In the genomic region with DNA sequence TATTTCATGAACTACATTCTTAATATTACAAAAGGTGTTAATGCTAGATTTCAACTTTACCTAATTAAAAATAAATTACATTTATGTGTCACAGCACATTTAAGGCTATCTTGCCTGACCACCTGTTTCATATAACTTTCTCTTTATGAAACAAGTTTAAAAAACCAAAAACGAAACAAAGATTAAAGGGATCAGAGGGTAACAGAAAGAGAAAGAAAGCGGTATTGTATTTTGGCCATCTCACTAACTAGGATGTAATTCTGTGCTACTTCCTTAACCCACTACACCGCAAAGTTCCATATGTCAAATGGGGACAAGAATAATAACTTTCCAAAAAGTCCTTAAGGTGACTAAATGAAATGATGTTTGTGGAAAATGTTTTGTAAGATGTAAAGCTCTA, we compare ENCODE assay signal across 26 cellular contexts. TPM values are rescaled to one million over a fixed set of nuclear protein-coding genes. Genes with fewer than 3 reads are reported as not detected.
DNase-seq lines count a peak whose midpoint lies in the region; ATAC-seq, FAIRE-seq and TF ChIP-seq lines count a peak whose summit lies in the region.
"Had no signal": no experiment of that assay in that cellular context is flagged by ENCODE, and none has a peak within 500 bp of the region (broad histone marks: within the 10 kb centered on the region; RNA-seq: fewer than 3 reads in every experiment).

No MANE protein-coding gene starts in this region.

- no peak overlapping the region for H3K4me2 ChIP-seq in GM12878 (ENCODE audit: control insufficient read depth, insufficient read depth)
- H3K4me2 ChIP-seq: neural progenitor cell had no signal

- H3K36me3 Mint-ChIP-seq in endodermal cell (ENCODE audit: low read depth), result no peaks in the 10 kb centered on the region
- H3K36me3 Mint-ChIP-seq: activated naive CD4-positive, alpha-beta T cell treated with anti-CD3 and anti-CD28 coated beads, Interleukin-2, amount 50 U/mL, for 72 hours; CD14-positive monocyte; neural progenitor cell; stimulated activated naive B cell treated with anti-CD40 and anti-IgM and Interleukin-4, amounts not matched to agents 10 μg/mL and 1 μg/mL and 100 μg/mL, for 72 hours had no signal

- H3K9me3 ChIP-seq in GM12878 (replicated peaks; ENCODE audit: control insufficient read depth, insufficient read depth, low read length), result no peaks in the 10 kb centered on the region
- no peaks in the 10 kb centered on the region for H3K9me3 ChIP-seq in endodermal cell (ENCODE audit: control insufficient read depth, low read length)
- H3K9me3 ChIP-seq: lower lobe of right lung, testis had no signal

- FAIRE-seq in GM12878 (lab: Jason Lieb, UNC), result peak; percentile 23
- FAIRE-seq: G401.6, keratinocyte had no signal

- H3K79me2 ChIP-seq in GM12878 (ENCODE audit: control insufficient read depth, insufficient read depth, low read length), result no peaks in the 10 kb centered on the region

- CTCF ChIA-PET in GM12878 (lab: Yijun Ruan, JAX), result interaction anchor here (1.2 kb wide), 1 partner anchor 131 kb away, joined by 3 read pairs; no protein-coding TSS in a partner anchor

- no peaks in the 10 kb centered on the region for H3K4me1 Mint-ChIP-seq in endodermal cell
- H3K4me1 Mint-ChIP-seq: CD14-positive monocyte, neural progenitor cell had no signal

- H3K27ac ChIP-seq in GM12878 (ENCODE audit: control insufficient read depth, insufficient read depth), result no peak overlapping the region
- no peak overlapping the region for H3K27ac ChIP-seq in endodermal cell (ENCODE audit: low read depth, low read length)
- H3K27ac ChIP-seq: foreskin keratinocyte, lower lobe of right lung, neural progenitor cell, testis had no signal

- H3K4me3 ChIP-seq in GM12878 (no peak overlapping the region), endodermal cell (ENCODE audit: low read length) (no peak overlapping the region)
- H3K4me3 ChIP-seq: lower lobe of right lung, neural progenitor cell, testis had no signal

- RAD21 ChIA-PET in GM12878 (lab: Charles Lee; ENCODE audit: unreplicated experiment), result no interaction called here

- no peak for TF ChIP-seq EP300 in GM12878 (IDR thresholded peaks at IDR 0.05; ENCODE audit: borderline replicate concordance in 1 of 2, control insufficient read depth in 1 of 2, low read depth in 2 of 2, low read length in 2 of 2)

- no peaks in the 10 kb centered on the region for H3K9me3 Mint-ChIP-seq in endodermal cell
- H3K9me3 Mint-ChIP-seq: activated naive CD4-positive, alpha-beta T cell treated with anti-CD3 and anti-CD28 coated beads, Interleukin-2, amount 50 U/mL, for 72 hours; CD14-positive monocyte; neural progenitor cell; stimulated activated naive B cell treated with anti-CD40 and anti-IgM and Interleukin-4, amounts not matched to agents 10 μg/mL and 1 μg/mL and 100 μg/mL, for 72 hours had no signal

- H4K20me1 ChIP-seq in GM12878 (ENCODE audit: control insufficient read depth, insufficient read depth), result no peaks in the 10 kb centered on the region

- in situ Hi-C loops in GM12878 (cut with MboI), result no loop called here

- no peak overlapping the region for H3K27ac Mint-ChIP-seq in endodermal cell
- H3K27ac Mint-ChIP-seq: activated naive CD4-positive, alpha-beta T cell treated with anti-CD3 and anti-CD28 coated beads, Interleukin-2, amount 50 U/mL, for 72 hours; CD14-positive monocyte; neural progenitor cell; stimulated activated naive B cell treated with anti-CD40 and anti-IgM and Interleukin-4, amounts not matched to agents 10 μg/mL and 1 μg/mL and 100 μg/mL, for 72 hours had no signal

- intact Hi-C loops in GM12878 (cut with micrococcal nuclease; ENCODE audit: unreplicated experiment), result no loop called here

- H3K27me3 ChIP-seq in GM12878 (replicated peaks in 1 of 2; ENCODE audit: control insufficient read depth in 2 of 2, insufficient read depth in 2 of 2, low read length in 1 of 2) (peaks cover 0 to 2% of the 10 kb centered on the region in 2 experiments; a peak in 1 of 4 replicates), endodermal cell (ENCODE audit: control insufficient read depth, insufficient read depth, low read length, poor library complexity, severe bottlenecking) (peaks cover 10% of the 10 kb centered on the region)
- H3K27me3 ChIP-seq: foreskin keratinocyte, testis had no signal

- POLR2A ChIA-PET in GM12878 (lab: Charles Lee), result no interaction called here

- TF ChIP-seq POLR2A in GM12878 (IDR thresholded peaks at IDR 0.05; ENCODE audit: low read depth, low read length), result no peak

- H2AFZ ChIP-seq in GM12878 (ENCODE audit: control insufficient read depth, low read depth, low read length), result no peak overlapping the region
- H2AFZ ChIP-seq: neural progenitor cell had no signal

- H3K36me3 ChIP-seq in GM12878 (ENCODE audit: control insufficient read depth in 2 of 2, insufficient read depth in 2 of 2, low read length in 1 of 2) (no peaks in the 10 kb centered on the region), endodermal cell (ENCODE audit: control insufficient read depth, insufficient read depth, low read length) (no peaks in the 10 kb centered on the region)
- H3K36me3 ChIP-seq: lower lobe of right lung, neural progenitor cell had no signal

- H3K9ac ChIP-seq in GM12878 (ENCODE audit: control insufficient read depth, insufficient read depth, low read length) (no peak overlapping the region), endodermal cell (ENCODE audit: extremely low read depth, low read length, poor library complexity, severe bottlenecking) (no peak overlapping the region)
- H3K9ac ChIP-seq: neural progenitor cell had no signal

- H3K4me3 Mint-ChIP-seq in endodermal cell, result no peak overlapping the region
- H3K4me3 Mint-ChIP-seq: CD14-positive monocyte; neural progenitor cell; stimulated activated naive B cell treated with anti-CD40 and anti-IgM and Interleukin-4, amounts not matched to agents 10 μg/mL and 1 μg/mL and 100 μg/mL, for 72 hours had no signal

- WGBS in GM12878 (ENCODE audit: insufficient coverage, insufficient replicate concordance, low lambda C conversion rate, missing lambda C conversion rate), result 48% methylated on average over 3 of the region's 3 CpGs
- WGBS in endodermal cell (ENCODE audit: insufficient coverage in 1 of 2, insufficient read length in 1 of 2), 2 experiments, result 89% methylated on average over 3 of the region's 3 CpGs; no CpG with 5 or more reads in 1 of the 2 experiments

- BruUV-seq in GM12878 (replicated peaks; lab: Mats Ljungman, UMichigan), result no TSS peak

- peaks cover 3% of the 10 kb centered on the region; the same call in 1 of the 2 replicates for H3K4me1 ChIP-seq in GM12878 (ENCODE audit: control insufficient read depth, insufficient read depth, low read length)
- no peaks in the 10 kb centered on the region for H3K4me1 ChIP-seq in endodermal cell (ENCODE audit: control insufficient read depth, insufficient read depth, low read length)
- H3K4me1 ChIP-seq: foreskin keratinocyte, lower lobe of right lung, neural progenitor cell had no signal

- DNase-seq in GM12878 (ENCODE audit: low read depth, low spot score), result no peak
- DNase-seq in islet precursor cell, result no peak
- DNase-seq in endodermal cell, result no peak
- DNase-seq in COR-L47 (lab: John Stamatoyannopoulos, UW), result no peak
- DNase-seq: activated CD4-positive, alpha-beta T cell treated with anti-CD3 and anti-CD28 coated beads for 1 hour; cerebellar nuclear complex; DMS 273 treated with DMSO at 0.1 percent for 48 hours; erythroblast; foreskin keratinocyte; hypothalamus; lower lobe of right lung; NCI-H1417 treated with DMSO at 0.1 percent for 48 hours; NCI-H2171; stimulated activated CD4-positive, alpha-beta T cell treated with anti-CD3 and anti-CD28 coated beads, Interleukin-1b, Interleukin-23, amount 100 ng/mL, for 48 hours; stimulated activated naive B cell treated with anti-CD40 and anti-IgM and Interleukin-4, amounts not matched to agents 10 μg/mL and 1 μg/mL and 100 μg/mL, for 72 hours; testis had no signal

- ATAC-seq in GM19023 (IDR thresholded peaks at IDR 0.05; ENCODE audit: unreplicated experiment), result peak; percentile 54
- peak; percentile 61 for ATAC-seq in GM21723 (IDR thresholded peaks at IDR 0.05; ENCODE audit: unreplicated experiment)
- ATAC-seq in HG03159 (IDR thresholded peaks at IDR 0.05; ENCODE audit: unreplicated experiment), result peak; percentile 74
- peak; percentile 77 for ATAC-seq in GM12878
- ATAC-seq: foreskin keratinocyte; HCT116; lower lobe of right lung; Right ventricle myocardium inferior; stimulated activated naive B cell treated with anti-CD40 and anti-IgM and Interleukin-4, amounts not matched to agents 10 μg/mL and 1 μg/mL and 100 μg/mL, for 72 hours had no signal

- TF ChIP-seq RAD21 in GM12878 (IDR thresholded peaks at IDR 0.05; ENCODE audit: insufficient read depth, low read depth, low read length), result no peak

- no peak for TF ChIP-seq CTCF in GM12878 (IDR thresholded peaks at IDR 0.05 in 2 of 3, conservative IDR thresholded peaks at IDR 0.05 in 1 of 3; ENCODE audit: control insufficient read depth in 2 of 3, extremely low read depth in 1 of 3, insufficient read depth in 1 of 3, low read depth in 3 of 3, low read length in 3 of 3)
- no peak for TF ChIP-seq CTCF in endodermal cell (conservative IDR thresholded peaks at IDR 0.05)

- H3K27me3 Mint-ChIP-seq in endodermal cell (ENCODE audit: insufficient read depth), result peaks cover 22% of the 10 kb centered on the region

- SMC1A ChIA-PET in GM12878 (lab: Charles Lee; ENCODE audit: uncharacterized antibody, unreplicated experiment), result interaction anchor here (1.2 kb wide), 1 partner anchor 38 kb away, joined by 3 read pairs; no protein-coding TSS in a partner anchor

TF ChIP-seq in GM12878, 131 proteins besides CTCF, POLR2A, EP300 and RAD21 (continues in another document):
- no peak for TF ChIP-seq IKZF1 (conservative IDR thresholded peaks at IDR 0.05)

RNA-seq across cellular contexts. Expression of a gene that starts 6.3 kb away (rescaled TPM):
- 0.08 TPM in 1 of 2 replicates, not detected in the other for total RNA-seq in GM12878 (2013; cell fraction: nucleolus; rRNA removed)
- not detected in 2 replicates for total RNA-seq in GM12878 (2014; rRNA removed)
- not detected in 2 replicates for total RNA-seq in GM12878 (2014; rRNA removed; fragmentation: Illumina TruSeq; extraction: Trizol)
- 0.21 TPM in 1 of 2 replicates, not detected in the other for total RNA-seq in GM12878 (2021)
- not detected for polyA plus RNA-seq in GM12878 (2011; ENCODE audit: low read depth)
- 0.01 TPM in 1 of 2 replicates, not detected in the other for polyA plus RNA-seq in GM12878 (2011; rRNA removed)
- 0.01 and 0.02 TPM in 2 replicates for polyA plus RNA-seq in GM12878 (2011; cell fraction: cytosol; rRNA removed)
- polyA plus RNA-seq in GM12878 (2011; cell fraction: nucleus; rRNA removed), result 0.04 TPM in 1 of 2 replicates, not detected in the other
- not detected in 2 replicates for polyA plus RNA-seq in GM12878 (2012)
- not detected in 2 replicates for polyA plus RNA-seq in GM12878 (2014; fragmentation: Illumina TruSeq; extraction: Trizol)
- not detected for polyA plus RNA-seq in GM12878 (2014; fragmentation: Nextera tagmentation; extraction: Ambion mirVana)
- polyA plus RNA-seq in GM12878 (2014; rRNA removed), result not detected in 2 replicates
- polyA plus RNA-seq in GM12878 (2016; fragmentation: Nextera tagmentation; extraction: Ambion mirVana), result not detected
- polyA minus RNA-seq in GM12878 (2011; rRNA and poly(A)+ RNA removed), result 0.07 TPM in 1 of 2 replicates, not detected in the other
- polyA minus RNA-seq in GM12878 (2011; cell fraction: cytosol; rRNA and poly(A)+ RNA removed), result 0.27 and 0.42 TPM in 2 replicates
- polyA minus RNA-seq in GM12878 (2011; cell fraction: nucleus; rRNA and poly(A)+ RNA removed), result 0.10 and 0.12 TPM in 2 replicates
- total RNA-seq in endodermal cell, result 1 to 10 TPM; 6.6 to 6.8 TPM
- 16.6 TPM for polyA plus RNA-seq in endodermal cell (2013, experiment 1 of 2)
- polyA plus RNA-seq in endodermal cell (2013, experiment 2 of 2), result 17.3 TPM

Comparison
In these comparisons a context has a peak if more than half of its experiments do, and no peak if none do; other contexts are left out.
1. RNA of a gene that starts 6.3 kb away (total RNA-seq): 6.6 to 6.8 TPM in endodermal cell; 0.08 to 0.21 TPM in GM12878; every median in the first group is over 4 times any median in the second.
2. Peak in every context shown above with its lines, with median percentiles within 50 percentile points of each other: ATAC-seq.